27 cellular contexts compared by ENCODE assay signal in the genomic region with DNA sequence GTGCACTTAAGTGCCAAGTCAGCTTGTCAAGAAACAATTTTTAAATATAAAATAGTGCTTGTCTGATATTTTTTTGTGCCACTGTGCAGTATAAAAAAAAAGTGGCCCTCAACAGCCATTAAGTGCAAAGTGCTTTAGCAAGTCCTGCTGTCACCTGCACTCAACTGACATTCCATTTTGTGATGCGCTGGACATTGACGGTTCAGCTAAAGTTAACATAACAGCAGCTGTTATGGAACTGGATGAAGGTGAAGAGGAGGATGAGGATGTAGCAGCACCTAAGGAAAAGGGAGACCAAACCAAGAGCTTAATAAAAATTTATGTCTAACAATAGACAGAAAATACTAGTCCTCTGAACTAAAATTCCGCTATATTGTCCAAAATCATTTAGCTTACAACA.
"Had no signal": no experiment of that assay in that cellular context is flagged by ENCODE, and none has a peak within 500 bp of the region (broad histone marks: within the 10 kb centered on the region; RNA-seq: fewer than 3 reads in every experiment).

No MANE protein-coding gene starts in this region.

- H3K4me3 Mint-ChIP-seq: mesothelial cell of epicardium; naive B cell; natural killer cell treated with Interleukin-12 subunit alpha and Interleukin-12 subunit beta and Interleukin-15 and Interleukin-18, amount 100 ng/mL, for 72 hours; stimulated activated memory B cell treated with anti-CD40 and anti-IgM and Interleukin-4, amounts not matched to agents 10 μg/mL and 1 μg/mL and 100 μg/mL, for 72 hours had no signal

- H3K27me3 Mint-ChIP-seq: naive B cell; natural killer cell treated with Interleukin-12 subunit alpha and Interleukin-12 subunit beta and Interleukin-15 and Interleukin-18, amount 100 ng/mL, for 72 hours; stimulated activated memory B cell treated with anti-CD40 and anti-IgM and Interleukin-4, amounts not matched to agents 10 μg/mL and 1 μg/mL and 100 μg/mL, for 72 hours had no signal

- H3K4me1 ChIP-seq: esophagus muscularis mucosa, foreskin keratinocyte, gastroesophageal sphincter, heart left ventricle, psoas muscle, sigmoid colon, suprapubic skin, transverse colon, upper lobe of right lung, uterus had no signal

- DNase-seq: dermis blood vessel endothelial cell; effector memory CD4-positive, alpha-beta T cell; foreskin keratinocyte; heart left ventricle; kidney; mesenchymal stem cell; mucosa of descending colon; naive B cell; nucleus accumbens; psoas muscle; right cardiac atrium; sigmoid colon; stimulated activated CD4-positive, alpha-beta T cell treated with anti-CD3 and anti-CD28 coated beads, Interleukin-2, amount 100 ng/mL, for 24 hours; stimulated activated CD4-positive, alpha-beta T cell treated with anti-CD3 and anti-CD28 coated beads, Interleukin-4, amount 100 ng/mL, for 24 hours; stimulated activated naive CD8-positive, alpha-beta T cell treated with anti-CD3 and anti-CD28 coated beads, Interleukin-15, Interleukin-2, amounts not matched to agents 100 U/mL and 50 U/mL, for 24 hours; transverse colon; upper lobe of right lung; uterus had no signal

- H3K4me2 ChIP-seq: hepatocyte had no signal

- H3K27ac Mint-ChIP-seq: mesothelial cell of epicardium; stimulated activated memory B cell treated with anti-CD40 and anti-IgM and Interleukin-4, amounts not matched to agents 10 μg/mL and 1 μg/mL and 100 μg/mL, for 72 hours had no signal

- H3K9me3 Mint-ChIP-seq: mesothelial cell of epicardium; naive B cell; natural killer cell treated with Interleukin-12 subunit alpha and Interleukin-12 subunit beta and Interleukin-15 and Interleukin-18, amount 100 ng/mL, for 72 hours; stimulated activated memory B cell treated with anti-CD40 and anti-IgM and Interleukin-4, amounts not matched to agents 10 μg/mL and 1 μg/mL and 100 μg/mL, for 72 hours had no signal

- H3K9me3 ChIP-seq: esophagus muscularis mucosa, gastroesophageal sphincter, heart left ventricle, mucosa of descending colon, psoas muscle, sigmoid colon, suprapubic skin, transverse colon, upper lobe of right lung, uterus had no signal

- H3K4me3 ChIP-seq: coronary artery, esophagus muscularis mucosa, gastroesophageal sphincter, heart left ventricle, hepatocyte, lung, mucosa of descending colon, psoas muscle, sigmoid colon, suprapubic skin, transverse colon, upper lobe of right lung, uterus had no signal

- H3K27ac ChIP-seq: coronary artery, esophagus muscularis mucosa, foreskin keratinocyte, gastroesophageal sphincter, heart left ventricle, hepatocyte, psoas muscle, sigmoid colon, suprapubic skin, transverse colon, upper lobe of right lung, uterus had no signal

- H2AFZ ChIP-seq: hepatocyte had no signal

- H3K36me3 ChIP-seq: uterus had no signal

- H3K4me1 Mint-ChIP-seq: mesothelial cell of epicardium; naive B cell; stimulated activated memory B cell treated with anti-CD40 and anti-IgM and Interleukin-4, amounts not matched to agents 10 μg/mL and 1 μg/mL and 100 μg/mL, for 72 hours had no signal

- H3K27me3 ChIP-seq: esophagus muscularis mucosa, foreskin keratinocyte, gastroesophageal sphincter, heart left ventricle, hepatocyte, sigmoid colon, suprapubic skin, transverse colon, upper lobe of right lung, uterus had no signal
